Comparison of ENCODE assay signal across 13 cellular contexts in genomic region chr3:177590826-177591225, GRCh38.
DNase-seq lines count a peak whose midpoint lies in the region; TF ChIP-seq lines count a peak whose summit lies in the region.
"Had no signal": no experiment of that assay in that cellular context is flagged by ENCODE, and none has a peak within 500 bp of the region (broad histone marks: within the 10 kb centered on the region; RNA-seq: fewer than 3 reads in every experiment).

No MANE protein-coding gene starts in this region.

- H3K36me3 ChIP-seq in adipocyte (ENCODE audit: control insufficient read depth, insufficient read depth, low read length, severe bottlenecking): no peaks in the 10 kb centered on the region
- no peaks in the 10 kb centered on the region for H3K36me3 ChIP-seq in stomach

- intact Hi-C loops in stomach (cut with DNase I; ENCODE audit: low total_unique reads): no loop called here

- no peaks in the 10 kb centered on the region for H3K27me3 Mint-ChIP-seq in immature natural killer cell (ENCODE audit: low read depth in 3 of 3)
- H3K27me3 Mint-ChIP-seq: IgD-negative memory B cell had no signal

- TF ChIP-seq EP300 in stomach (IDR thresholded peaks at IDR 0.05): no peak

- H3K27ac ChIP-seq in stomach: peak overlapping the region in 3 of 5 donors; percentile 31 to 57 (median 39)

- peak overlapping the region in 5 of 6 donors; percentile 24 to 80 (median 70) for H3K27ac Mint-ChIP-seq in immature natural killer cell
- H3K27ac Mint-ChIP-seq: IgD-negative memory B cell had no signal

- peaks cover 0 to 3% (median 0%) of the 10 kb centered on the region in 3 donors for H3K36me3 Mint-ChIP-seq in immature natural killer cell
- H3K36me3 Mint-ChIP-seq: IgD-negative memory B cell had no signal

- H3K9me3 ChIP-seq in adipocyte (ENCODE audit: control insufficient read depth, low read length): peaks cover 3% of the 10 kb centered on the region
- peaks cover 0 to 5% (median 0%) of the 10 kb centered on the region in 4 donors for H3K9me3 ChIP-seq in stomach

- TF ChIP-seq POLR2A in stomach (IDR thresholded peaks at IDR 0.05): no peak

- H3K9me3 Mint-ChIP-seq in immature natural killer cell: no peaks in the 10 kb centered on the region
- H3K9me3 Mint-ChIP-seq: IgD-negative memory B cell had no signal

- TF ChIP-seq CTCF in stomach (IDR thresholded peaks at IDR 0.05): no peak

- peak overlapping the region; percentile 43 for H3K9ac ChIP-seq in adipocyte (ENCODE audit: low read length)

- peak; percentile 32 for DNase-seq in DMS53 (lab: John Stamatoyannopoulos, UW)
- DNase-seq in DMS53 treated with DMSO at 0.1 percent for 48 hours (lab: John Stamatoyannopoulos, UW; ENCODE audit: unreplicated experiment): no peak
- no peak for DNase-seq in adipocyte (ENCODE audit: low read depth)
- no peak for DNase-seq in immature natural killer cell
- DNase-seq in stomach: no peak
- DNase-seq in AG08396 (ENCODE audit: low spot score): no peak
- no peak for DNase-seq in hypothalamus (lab: John Stamatoyannopoulos, UW)
- DNase-seq in dedifferentiated amniotic fluid mesenchymal stem cell (ENCODE audit: extremely low spot score): no peak
- DNase-seq: 8988T; activated effector memory CD4-positive, alpha-beta T cell treated with Interleukin-2 at 50 U/mL for 16 hours; erythroblast had no signal

- WGBS in stomach, 5 donors: 45 to 69% (median 57%) methylated on average over 1 of the region's 1 CpG

- H3K4me1 ChIP-seq in adipocyte (ENCODE audit: control insufficient read depth, insufficient read depth, low read length) (peaks cover 60% of the 10 kb centered on the region), stomach (peaks cover 0 to 48% (median 15%) of the 10 kb centered on the region in 4 donors)

- H3K27me3 ChIP-seq in adipocyte (replicated peaks; ENCODE audit: control insufficient read depth, insufficient read depth, low read length) (no peaks in the 10 kb centered on the region), stomach (no peaks in the 10 kb centered on the region)

- H3K4me3 ChIP-seq in adipocyte (ENCODE audit: low read length) (no peak overlapping the region), stomach (no peak overlapping the region)
- H3K4me3 ChIP-seq: lung had no signal

- peaks cover 32 to 51% of the 10 kb centered on the region in 2 donors for H3K4me1 Mint-ChIP-seq in immature natural killer cell

- H3K4me3 Mint-ChIP-seq in immature natural killer cell: peak overlapping the region; percentile 44 to 78 (median 68)
- H3K4me3 Mint-ChIP-seq: IgD-negative memory B cell had no signal
